In the genomic region with DNA sequence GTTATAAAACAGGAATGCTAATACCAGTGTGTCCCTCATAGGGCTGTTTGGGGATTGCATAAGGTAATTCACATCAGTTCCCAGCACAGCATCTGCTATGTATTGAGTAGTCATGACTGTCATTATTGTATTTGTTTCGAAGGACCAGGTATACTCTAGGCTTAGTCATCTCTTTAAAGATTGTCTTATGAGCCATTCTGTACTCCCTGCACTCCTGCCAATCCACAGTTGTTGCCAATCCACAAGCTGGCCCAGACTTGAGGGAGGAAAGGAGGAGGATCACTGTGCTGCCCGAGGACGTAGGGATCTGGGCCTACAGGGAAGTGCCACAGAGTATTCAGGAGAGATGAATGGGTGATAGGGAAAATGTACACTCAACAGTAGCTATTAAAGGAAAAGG, we compare ENCODE assay signal across 21 cellular contexts.
DNase-seq lines count a peak whose midpoint lies in the region; ATAC-seq, FAIRE-seq and TF ChIP-seq lines count a peak whose summit lies in the region.
"Had no signal": no experiment of that assay in that cellular context is flagged by ENCODE, and none has a peak within 500 bp of the region (broad histone marks: within the 10 kb centered on the region; RNA-seq: fewer than 3 reads in every experiment).

No MANE protein-coding gene starts in this region.

- no peaks in the 10 kb centered on the region for H3K36me3 ChIP-seq in astrocyte (ENCODE audit: insufficient read depth, low read length)
- H3K36me3 ChIP-seq in psoas muscle (ENCODE audit: insufficient read depth in 1 of 2, low read depth in 1 of 2), result no peaks in the 10 kb centered on the region
- H3K36me3 ChIP-seq in CD8-positive, alpha-beta T cell (ENCODE audit: insufficient read depth, low read length), result no peaks in the 10 kb centered on the region

- no peaks in the 10 kb centered on the region for H3K27me3 ChIP-seq in astrocyte (ENCODE audit: insufficient read depth, low read length)
- no peaks in the 10 kb centered on the region for H3K27me3 ChIP-seq in psoas muscle (ENCODE audit: insufficient read depth in 3 of 3, low read length in 2 of 3)
- no peaks in the 10 kb centered on the region for H3K27me3 ChIP-seq in CD8-positive, alpha-beta T cell (ENCODE audit: insufficient read depth, low read length)
- H3K27me3 ChIP-seq: neutrophil had no signal

- peaks cover 3% of the 10 kb centered on the region for H3K36me3 Mint-ChIP-seq in astrocyte (ENCODE audit: low read depth, unreplicated experiment)
- peaks cover 44% of the 10 kb centered on the region for H3K36me3 Mint-ChIP-seq in CD8-positive, alpha-beta T cell
- H3K36me3 Mint-ChIP-seq: activated CD8-positive, alpha-beta memory T cell treated with anti-CD3 and anti-CD28 coated beads, Interleukin-2, amount 10 ng/mL, durations not matched to agents 7 days and 5 days had no signal

- no peaks in the 10 kb centered on the region for H3K27me3 Mint-ChIP-seq in astrocyte (ENCODE audit: low read depth, unreplicated experiment)
- no peaks in the 10 kb centered on the region for H3K27me3 Mint-ChIP-seq in CD8-positive, alpha-beta T cell (ENCODE audit: low read depth)
- H3K27me3 Mint-ChIP-seq: activated CD8-positive, alpha-beta memory T cell treated with anti-CD3 and anti-CD28 coated beads, Interleukin-2, amount 10 ng/mL, durations not matched to agents 7 days and 5 days; CD4-positive, alpha-beta memory T cell had no signal

- H4K20me1 ChIP-seq in astrocyte (ENCODE audit: insufficient read depth, low read length), result peaks cover 11% of the 10 kb centered on the region

- intact Hi-C loops in psoas muscle (cut with DNase I), result no loop called here
- intact Hi-C loops in CD8-positive, alpha-beta T cell (cut with DNase I, micrococcal nuclease), result no loop called here

- POLR2A ChIA-PET in CD8-positive, alpha-beta T cell (lab: Charles Lee), result no interaction called here

- H3K9me3 ChIP-seq in astrocyte (ENCODE audit: insufficient read depth, low read depth, low read length), result no peaks in the 10 kb centered on the region
- H3K9me3 ChIP-seq in psoas muscle, result no peaks in the 10 kb centered on the region
- H3K9me3 ChIP-seq in CD8-positive, alpha-beta T cell (ENCODE audit: low read length), result no peaks in the 10 kb centered on the region
- H3K9me3 ChIP-seq: neutrophil had no signal

- no peak overlapping the region for H3K27ac Mint-ChIP-seq in astrocyte (ENCODE audit: unreplicated experiment)
- H3K27ac Mint-ChIP-seq in CD8-positive, alpha-beta T cell, result no peak overlapping the region
- H3K27ac Mint-ChIP-seq: activated CD8-positive, alpha-beta memory T cell treated with anti-CD3 and anti-CD28 coated beads, Interleukin-2, amount 10 ng/mL, durations not matched to agents 7 days and 5 days had no signal

- no peak for TF ChIP-seq CTCF in LNCaP clone FGC (IDR thresholded peaks at IDR 0.05; ENCODE audit: control insufficient read depth, extremely low read depth, insufficient read depth)
- no peak for TF ChIP-seq CTCF in astrocyte (IDR thresholded peaks at IDR 0.05; ENCODE audit: insufficient read depth, low read depth, low read length)
- TF ChIP-seq CTCF in psoas muscle (IDR thresholded peaks at IDR 0.05), result no peak
- TF ChIP-seq CTCF in CD8-positive, alpha-beta T cell (IDR thresholded peaks at IDR 0.05), result no peak

- H3K9ac ChIP-seq in astrocyte (ENCODE audit: low read length), result no peak overlapping the region

- ATAC-seq in psoas muscle, result peak; percentile 63 to 88 (median 78)
- ATAC-seq in CD8-positive, alpha-beta T cell, result no peak
- no peak for ATAC-seq in HG03095 (IDR thresholded peaks at IDR 0.05; ENCODE audit: unreplicated experiment)
- ATAC-seq: activated CD8-positive, alpha-beta memory T cell treated with anti-CD3 and anti-CD28 coated beads, Interleukin-2, amount 10 ng/mL, durations not matched to agents 7 days and 5 days had no signal

- 48 to 75% (median 52%) methylated on average over 3 of the region's 3 CpGs for WGBS in psoas muscle, 3 donors

- FAIRE-seq in astrocyte (lab: Jason Lieb, UNC), result no peak
- FAIRE-seq: kidney, small intestine had no signal

- H3K9me3 Mint-ChIP-seq in astrocyte (ENCODE audit: unreplicated experiment), result peaks cover 2% of the 10 kb centered on the region
- no peaks in the 10 kb centered on the region for H3K9me3 Mint-ChIP-seq in CD8-positive, alpha-beta T cell
- H3K9me3 Mint-ChIP-seq: CD4-positive, alpha-beta memory T cell had no signal

- CTCF ChIA-PET in CD8-positive, alpha-beta T cell (lab: Charles Lee), result no interaction called here

- DNase-seq in LNCaP clone FGC (ENCODE audit: low read depth), result peak; percentile 57
- peak; percentile 41 for DNase-seq in astrocyte (ENCODE audit: low read depth)
- peak; percentile 8 for DNase-seq in fibroblast of peridontal ligament (ENCODE audit: extremely low read depth)
- DNase-seq in psoas muscle, result peak in 1 of 2 donors; percentile 23
- DNase-seq in dedifferentiated amniotic fluid mesenchymal stem cell (ENCODE audit: extremely low spot score), result no peak
- DNase-seq in RKO (ENCODE audit: low spot score), result no peak
- no peak for DNase-seq in CD8-positive, alpha-beta T cell
- DNase-seq: activated CD4-positive, alpha-beta T cell treated with anti-CD3 and anti-CD28 coated beads, Interleukin-2, amount 50 U/mL, for 1 hour; activated CD8-positive, alpha-beta memory T cell treated with anti-CD3 and anti-CD28 coated beads, Interleukin-2, amount 10 ng/mL, durations not matched to agents 7 days and 5 days; activated naive CD4-positive, alpha-beta T cell treated with anti-CD3 and anti-CD28 coated beads, Interleukin-2, amount 50 U/mL, for 16 hours; anterior cingulate cortex; CD4-positive, alpha-beta memory T cell; cerebellar nuclear complex; DMS 273 treated with DMSO at 0.1 percent for 48 hours; kidney; NCI-H1694; small intestine; stimulated activated CD4-positive, alpha-beta T cell treated with anti-CD3 and anti-CD28 coated beads, Interleukin-1b, Interleukin-23, amount 100 ng/mL, for 48 hours; T-helper 9 cell had no signal

- no peak overlapping the region for H3K4me3 Mint-ChIP-seq in astrocyte (ENCODE audit: unreplicated experiment)
- H3K4me3 Mint-ChIP-seq in CD8-positive, alpha-beta T cell, result no peak overlapping the region
- H3K4me3 Mint-ChIP-seq: activated CD8-positive, alpha-beta memory T cell treated with anti-CD3 and anti-CD28 coated beads, Interleukin-2, amount 10 ng/mL, durations not matched to agents 7 days and 5 days; CD4-positive, alpha-beta memory T cell had no signal

- H3K4me1 ChIP-seq in astrocyte (ENCODE audit: insufficient read depth, low read length) (peaks cover 3% of the 10 kb centered on the region), psoas muscle (peaks cover 14% of the 10 kb centered on the region)
- H3K4me1 ChIP-seq in CD8-positive, alpha-beta T cell (ENCODE audit: insufficient read depth, low read length), result no peaks in the 10 kb centered on the region

- H3K4me3 ChIP-seq in LNCaP clone FGC (ENCODE audit: low read depth, low read length) (no peak overlapping the region), astrocyte (ENCODE audit: insufficient read depth, low read depth, low read length) (no peak overlapping the region), psoas muscle (no peak overlapping the region)
- H3K4me3 ChIP-seq in CD8-positive, alpha-beta T cell (ENCODE audit: low read depth, low read length), result no peak overlapping the region

- H3K4me2 ChIP-seq in astrocyte (ENCODE audit: low read length), result no peak overlapping the region

- no peaks in the 10 kb centered on the region for H3K79me2 ChIP-seq in astrocyte (ENCODE audit: insufficient read depth, low read length)

- H2AFZ ChIP-seq in astrocyte (ENCODE audit: low read depth, low read length), result no peak overlapping the region

- peaks cover 23% of the 10 kb centered on the region for H3K4me1 Mint-ChIP-seq in astrocyte (ENCODE audit: low read depth, unreplicated experiment)
- H3K4me1 Mint-ChIP-seq in CD8-positive, alpha-beta T cell (ENCODE audit: low read depth), result no peaks in the 10 kb centered on the region
- H3K4me1 Mint-ChIP-seq: activated CD8-positive, alpha-beta memory T cell treated with anti-CD3 and anti-CD28 coated beads, Interleukin-2, amount 10 ng/mL, durations not matched to agents 7 days and 5 days had no signal

- H3K27ac ChIP-seq in astrocyte (ENCODE audit: low read depth, low read length) (no peak overlapping the region), psoas muscle (no peak overlapping the region)
- no peak overlapping the region for H3K27ac ChIP-seq in CD8-positive, alpha-beta T cell (ENCODE audit: low read depth, low read length)
- H3K27ac ChIP-seq: neutrophil had no signal

Comparison
In these comparisons a context has a peak if more than half of its experiments do, and no peak if none do; other contexts are left out.
1. DNase-seq: peak in LNCaP clone FGC (single experiment), astrocyte (single experiment) and fibroblast of peridontal ligament (single experiment); none in dedifferentiated amniotic fluid mesenchymal stem cell (single experiment), RKO (single experiment) and CD8-positive, alpha-beta T cell (0 of 7).
2. ATAC-seq: peak in psoas muscle (4 of 4); none in CD8-positive, alpha-beta T cell (single experiment) and HG03095 (single experiment).